Comparison of ENCODE assay signal across 8 cellular contexts in genomic region chr14:99971929-99972747, GRCh38.
DNase-seq lines count a peak whose midpoint lies in the region; ATAC-seq and TF ChIP-seq lines count a peak whose summit lies in the region.

No MANE protein-coding gene starts in this region.

- TF ChIP-seq CTCF in body of pancreas (IDR thresholded peaks at IDR 0.05), result no peak
- TF ChIP-seq CTCF in liver (IDR thresholded peaks at IDR 0.05; ENCODE audit: low read depth, low read length, missing input control), result no peak

- DNase-seq in NCI-H526 treated with DMSO at 0.1 percent for 48 hours (lab: John Stamatoyannopoulos, UW) (peak; percentile 8), body of pancreas (peak in 2 of 4 donors; percentile 25 to 33)
- DNase-seq in stimulated activated naive CD8-positive, alpha-beta T cell treated with anti-CD3 and anti-CD28 coated beads, Interleukin-15, amount 100 ng/mL, for 72 hours, result peak; percentile 27 to 28
- no peak for DNase-seq in activated CD4-positive, CD25-positive, alpha-beta regulatory T cell treated with anti-CD3 and anti-CD28 coated beads, Interleukin-2, amount 50 U/mL, for 72 hours

- H3K9ac ChIP-seq in liver (ENCODE audit: low read depth in 1 of 2, low read length in 2 of 2), result peak overlapping the region; percentile 32 to 89

- H3K4me1 ChIP-seq in body of pancreas, result peaks cover 4% of the 10 kb centered on the region
- H3K4me1 ChIP-seq in liver (ENCODE audit: control insufficient read depth in 4 of 4, insufficient read depth in 4 of 4, low read length in 3 of 4), result peaks cover 0 to 4% (median 2%) of the 10 kb centered on the region in 4 donors

- TF ChIP-seq POLR2A in body of pancreas (IDR thresholded peaks at IDR 0.05), result no peak

- H3K27me3 ChIP-seq in body of pancreas (no peaks in the 10 kb centered on the region), liver (ENCODE audit: control insufficient read depth in 4 of 4, insufficient read depth in 4 of 4, low read length in 3 of 4) (no peaks in the 10 kb centered on the region)

- no peak for TF ChIP-seq RAD21 in liver (IDR thresholded peaks at IDR 0.05)

- H3K4me3 ChIP-seq in GM08714 (ENCODE audit: low read length) (peak overlapping the region; percentile 65), body of pancreas (peak overlapping the region; percentile 63 to 89), liver (ENCODE audit: low read depth in 1 of 3, low read length in 3 of 3) (peak overlapping the region; percentile 64 to 98 (median 74))

- WGBS in body of pancreas, 2 donors, result 0 to 2% methylated on average over 17 to 49 of the region's 81 CpGs
- WGBS in liver, result 2% methylated on average over 81 of the region's 81 CpGs

- H3K27ac ChIP-seq in body of pancreas (peak overlapping the region in 3 of 4 donors; percentile 35 to 77 (median 53)), liver (ENCODE audit: low read depth in 1 of 2, low read length in 2 of 2) (peak overlapping the region; percentile 5 to 47)

- intact Hi-C loops in body of pancreas (cut with DNase I), result no loop called here

- peak overlapping the region; percentile 94 to 98 for H3K4me3 Mint-ChIP-seq in stimulated activated naive CD8-positive, alpha-beta T cell treated with anti-CD3 and anti-CD28 coated beads, Interleukin-15, amount 100 ng/mL, for 72 hours

- no peaks in the 10 kb centered on the region for H3K9me3 Mint-ChIP-seq in stimulated activated naive CD8-positive, alpha-beta T cell treated with anti-CD3 and anti-CD28 coated beads, Interleukin-15, amount 100 ng/mL, for 72 hours

- peak; percentile 10 for ATAC-seq in HG02610 (IDR thresholded peaks at IDR 0.05; ENCODE audit: unreplicated experiment)
- peak; percentile 55 for ATAC-seq in body of pancreas
- ATAC-seq in stimulated activated naive CD8-positive, alpha-beta T cell treated with anti-CD3 and anti-CD28 coated beads, Interleukin-15, amount 100 ng/mL, for 72 hours, result peak; percentile 56
- ATAC-seq in GM21717 (IDR thresholded peaks at IDR 0.05; ENCODE audit: unreplicated experiment), result no peak

- H3K27me3 Mint-ChIP-seq in stimulated activated naive CD8-positive, alpha-beta T cell treated with anti-CD3 and anti-CD28 coated beads, Interleukin-15, amount 100 ng/mL, for 72 hours, result peaks cover 23% of the 10 kb centered on the region

- H3K9me3 ChIP-seq in body of pancreas (peaks cover 0 to 6% (median 0%) of the 10 kb centered on the region in 3 donors), liver (ENCODE audit: control insufficient read depth in 4 of 4, low read length in 3 of 4) (peaks cover 0 to 7% (median under 1%) of the 10 kb centered on the region in 4 donors)

- peak overlapping the region; percentile 93 to 98 for H3K27ac Mint-ChIP-seq in stimulated activated naive CD8-positive, alpha-beta T cell treated with anti-CD3 and anti-CD28 coated beads, Interleukin-15, amount 100 ng/mL, for 72 hours

- H3K36me3 ChIP-seq in body of pancreas (replicated peaks in 1 of 2; ENCODE audit: insufficient read depth in 1 of 2, low read depth in 2 of 2) (no peaks in the 10 kb centered on the region), liver (ENCODE audit: control insufficient read depth in 4 of 4, insufficient read depth in 3 of 4, low read depth in 1 of 4, low read length in 3 of 4) (no peaks in the 10 kb centered on the region)

- peaks cover 44% of the 10 kb centered on the region for H3K4me1 Mint-ChIP-seq in stimulated activated naive CD8-positive, alpha-beta T cell treated with anti-CD3 and anti-CD28 coated beads, Interleukin-15, amount 100 ng/mL, for 72 hours

TF ChIP-seq in liver, 16 proteins besides CTCF, POLR2A, EP300 and RAD21:
- TF ChIP-seq FOXA1 (IDR thresholded peaks at IDR 0.05) (no peak), YY1 (IDR thresholded peaks at IDR 0.05) (no peak), REST (IDR thresholded peaks at IDR 0.05) (no peak), ATF3 (IDR thresholded peaks at IDR 0.05) (no peak), JUND (IDR thresholded peaks at IDR 0.05) (no peak), EGR1 (IDR thresholded peaks at IDR 0.05; ENCODE audit: low read depth in 2 of 2) (no peak), MAX (IDR thresholded peaks at IDR 0.05) (no peak), SP1 (IDR thresholded peaks at IDR 0.05) (no peak), FOXA2 (IDR thresholded peaks at IDR 0.05) (no peak), GABPA (IDR thresholded peaks at IDR 0.05 in 1 of 2, conservative IDR thresholded peaks at IDR 0.05 in 1 of 2) (no peak), RXRA (IDR thresholded peaks at IDR 0.05) (no peak), HNF4A (conservative IDR thresholded peaks at IDR 0.05) (no peak), HNF4G (IDR thresholded peaks at IDR 0.05) (no peak), NR2F2 (IDR thresholded peaks at IDR 0.05) (no peak), TAF1 (conservative IDR thresholded peaks at IDR 0.05) (no peak)
